Comparison of ENCODE assay signal across 1 cellular context in the genomic region with DNA sequence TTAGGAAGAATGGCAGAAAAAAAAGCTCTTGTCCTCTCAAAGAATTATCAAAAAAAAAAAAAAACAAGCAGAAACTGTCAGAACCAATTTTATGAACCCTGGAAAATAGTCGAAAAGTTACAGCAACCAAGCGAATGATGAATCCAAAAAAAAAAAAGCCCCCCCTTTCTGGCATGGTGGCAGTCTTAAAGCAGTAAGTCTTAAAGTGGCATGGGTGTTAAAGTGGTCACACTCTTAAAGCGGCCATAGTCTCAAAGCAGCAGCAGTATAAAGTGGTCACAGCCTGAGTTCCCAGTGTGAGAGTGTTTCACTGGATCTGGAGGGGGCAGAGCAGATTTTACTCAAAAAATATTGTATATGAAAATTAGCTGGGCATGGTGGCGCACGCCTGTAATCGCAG.
"Had no signal": no experiment of that assay in that cellular context is flagged by ENCODE, and none has a peak within 500 bp of the region (broad histone marks: within the 10 kb centered on the region; RNA-seq: fewer than 3 reads in every experiment).

No MANE protein-coding gene starts in this region.

- H3K9me3 ChIP-seq: MG63 had no signal

- H3K4me3 ChIP-seq: MG63 had no signal

- H3K36me3 ChIP-seq: MG63 had no signal
